15 cellular contexts compared by ENCODE assay signal in genomic region chr5:62326702-62327101, GRCh38. TPM values are rescaled to one million over a fixed set of nuclear protein-coding genes. Genes with fewer than 3 reads are reported as not detected.
DNase-seq lines count a peak whose midpoint lies in the region; ATAC-seq and TF ChIP-seq lines count a peak whose summit lies in the region.
"Had no signal": no experiment of that assay in that cellular context is flagged by ENCODE, and none has a peak within 500 bp of the region (broad histone marks: within the 10 kb centered on the region; RNA-seq: fewer than 3 reads in every experiment).

No MANE protein-coding gene starts in this region.

- H3K4me1 Mint-ChIP-seq in activated CD4-positive, alpha-beta T cell treated with anti-CD3 and anti-CD28 coated beads, Interleukin-2, amount 10 ng/mL, durations not matched to agents 24 days and 14 days: peaks cover 55% of the 10 kb centered on the region
- peaks cover 69% of the 10 kb centered on the region for H3K4me1 Mint-ChIP-seq in brain
- H3K4me1 Mint-ChIP-seq in natural killer cell treated with Interleukin-12 subunit alpha and Interleukin-12 subunit beta and Interleukin-15 and Interleukin-18, amount 100 ng/mL, for 72 hours (ENCODE audit: low read depth in 2 of 2): peaks cover 46 to 69% of the 10 kb centered on the region in 2 donors

- no peaks in the 10 kb centered on the region for H3K27me3 Mint-ChIP-seq in activated CD4-positive, alpha-beta T cell treated with anti-CD3 and anti-CD28 coated beads, Interleukin-2, amount 10 ng/mL, durations not matched to agents 24 days and 14 days
- no peaks in the 10 kb centered on the region for H3K27me3 Mint-ChIP-seq in brain
- H3K27me3 Mint-ChIP-seq in natural killer cell treated with Interleukin-12 subunit alpha and Interleukin-12 subunit beta and Interleukin-15 and Interleukin-18, amount 100 ng/mL, for 72 hours: no peaks in the 10 kb centered on the region
- H3K27me3 Mint-ChIP-seq: activated CD4-positive, alpha-beta T cell treated with anti-CD3 and anti-CD28 coated beads, Interleukin-2, amount 10 ng/mL, durations not matched to agents 7 days and 5 days had no signal

- H3K4me3 Mint-ChIP-seq in activated CD4-positive, alpha-beta T cell treated with anti-CD3 and anti-CD28 coated beads, Interleukin-2, amount 10 ng/mL, durations not matched to agents 24 days and 14 days: no peak overlapping the region
- H3K4me3 Mint-ChIP-seq in brain: no peak overlapping the region
- peak overlapping the region; percentile 4 for H3K4me3 Mint-ChIP-seq in natural killer cell treated with Interleukin-12 subunit alpha and Interleukin-12 subunit beta and Interleukin-15 and Interleukin-18, amount 100 ng/mL, for 72 hours
- H3K4me3 Mint-ChIP-seq: activated CD4-positive, alpha-beta T cell treated with anti-CD3 and anti-CD28 coated beads, Interleukin-2, amount 10 ng/mL, durations not matched to agents 7 days and 5 days had no signal

- no peak for DNase-seq in activated CD4-positive, alpha-beta T cell treated with anti-CD3 and anti-CD28 coated beads, Interleukin-2, amount 10 ng/mL, durations not matched to agents 24 days and 14 days
- no peak for DNase-seq in activated CD4-positive, alpha-beta T cell treated with anti-CD3 and anti-CD28 coated beads for 4 hours
- no peak for DNase-seq in natural killer cell treated with Interleukin-12 subunit alpha and Interleukin-12 subunit beta and Interleukin-15 and Interleukin-18, amount 100 ng/mL, for 72 hours (ENCODE audit: low spot score)
- DNase-seq in NCI-H1694 (lab: John Stamatoyannopoulos, UW) (no peak), hepatic stellate cell (ENCODE audit: low spot score) (no peak), Right ventricle myocardium inferior (ENCODE audit: missing footprints) (no peak)
- DNase-seq: activated CD4-positive, alpha-beta T cell treated with anti-CD3 and anti-CD28 coated beads, Interleukin-2, amount 10 ng/mL, durations not matched to agents 7 days and 5 days; colonic mucosa; NCI-H146; NCI-H446; SHP77; spleen; stimulated activated naive CD4-positive, alpha-beta T cell treated with Interleukin-2 at 50 U/mL for 16 hours had no signal

- TF ChIP-seq CTCF in brain (conservative IDR thresholded peaks at IDR 0.05): no peak

- ATAC-seq in HG03354 (IDR thresholded peaks at IDR 0.05; ENCODE audit: poor library complexity, severe bottlenecking, unreplicated experiment) (peak; percentile 8), Right ventricle myocardium inferior (no peak)
- no peak for ATAC-seq in natural killer cell treated with Interleukin-12 subunit alpha and Interleukin-12 subunit beta and Interleukin-15 and Interleukin-18, amount 100 ng/mL, for 72 hours

- H3K9me3 Mint-ChIP-seq in activated CD4-positive, alpha-beta T cell treated with anti-CD3 and anti-CD28 coated beads, Interleukin-2, amount 10 ng/mL, durations not matched to agents 24 days and 14 days: no peaks in the 10 kb centered on the region
- H3K9me3 Mint-ChIP-seq in brain: no peaks in the 10 kb centered on the region
- no peaks in the 10 kb centered on the region for H3K9me3 Mint-ChIP-seq in natural killer cell treated with Interleukin-12 subunit alpha and Interleukin-12 subunit beta and Interleukin-15 and Interleukin-18, amount 100 ng/mL, for 72 hours
- H3K9me3 Mint-ChIP-seq: activated CD4-positive, alpha-beta T cell treated with anti-CD3 and anti-CD28 coated beads, Interleukin-2, amount 10 ng/mL, durations not matched to agents 7 days and 5 days had no signal

- intact Hi-C loops in activated CD4-positive, alpha-beta T cell treated with anti-CD3 and anti-CD28 coated beads, Interleukin-2, amount 10 ng/mL, durations not matched to agents 24 days and 14 days (cut with micrococcal nuclease): loop anchor here (2.0 kb wide), 1 partner anchor 14 kb away; no protein-coding TSS in a partner anchor
- intact Hi-C loops in Right ventricle myocardium inferior (cut with DNase I): no loop called here

- peak overlapping the region; percentile 78 for H3K27ac Mint-ChIP-seq in activated CD4-positive, alpha-beta T cell treated with anti-CD3 and anti-CD28 coated beads, Interleukin-2, amount 10 ng/mL, durations not matched to agents 24 days and 14 days
- peak overlapping the region in 3 of 5 experiments; percentile 4 to 44 (median 33) for H3K27ac Mint-ChIP-seq in brain
- peak overlapping the region; percentile 29 to 80 for H3K27ac Mint-ChIP-seq in natural killer cell treated with Interleukin-12 subunit alpha and Interleukin-12 subunit beta and Interleukin-15 and Interleukin-18, amount 100 ng/mL, for 72 hours

- peaks cover 34% of the 10 kb centered on the region for H3K36me3 Mint-ChIP-seq in activated CD4-positive, alpha-beta T cell treated with anti-CD3 and anti-CD28 coated beads, Interleukin-2, amount 10 ng/mL, durations not matched to agents 24 days and 14 days (ENCODE audit: low read depth)
- peaks cover 48% of the 10 kb centered on the region for H3K36me3 Mint-ChIP-seq in brain
- peaks cover 5% of the 10 kb centered on the region for H3K36me3 Mint-ChIP-seq in natural killer cell treated with Interleukin-12 subunit alpha and Interleukin-12 subunit beta and Interleukin-15 and Interleukin-18, amount 100 ng/mL, for 72 hours

RNA-seq across cellular contexts. Expression of gene KIF2A, which starts 20.7 kb away (rescaled TPM):
- 238 and 244 TPM in 2 replicates for total RNA-seq in activated CD4-positive, alpha-beta T cell treated with anti-CD3 and anti-CD28 coated beads, Interleukin-2, amount 10 ng/mL, durations not matched to agents 24 days and 14 days
- polyA plus RNA-seq in brain (ENCODE audit: insufficient read depth, low read depth, low replicate concordance): 22.7 TPM
- 100 to 1,000 TPM; 190 to 201 TPM for total RNA-seq in natural killer cell treated with Interleukin-12 subunit alpha and Interleukin-12 subunit beta and Interleukin-15 and Interleukin-18, amount 100 ng/mL, for 72 hours
- 9.8 TPM for total RNA-seq in Right ventricle myocardium inferior

Comparison
In these comparisons a context has a peak if more than half of its experiments do, and no peak if none do; other contexts are left out.
1. RNA of gene KIF2A, which starts 20.7 kb away (total RNA-seq): 238 to 244 TPM in activated CD4-positive, alpha-beta T cell treated with anti-CD3 and anti-CD28 coated beads, Interleukin-2, amount 10 ng/mL, durations not matched to agents 24 days and 14 days and 190 to 201 TPM in natural killer cell treated with Interleukin-12 subunit alpha and Interleukin-12 subunit beta and Interleukin-15 and Interleukin-18, amount 100 ng/mL, for 72 hours; 9.8 TPM in Right ventricle myocardium inferior (single experiment); every median in the first group is over 10 times any median in the second.
2. Peak in every context shown above with its lines, with median percentiles within 50 percentile points of each other: H3K27ac Mint-ChIP-seq.